ENCODE assay signal across 24 cellular contexts in genomic region chr19:19747357-19748220, GRCh38. TPM values are rescaled to one million over a fixed set of nuclear protein-coding genes. Genes with fewer than 3 reads are reported as not detected.
DNase-seq lines count a peak whose midpoint lies in the region; ATAC-seq and TF ChIP-seq lines count a peak whose summit lies in the region.
"Had no signal": no experiment of that assay in that cellular context is flagged by ENCODE, and none has a peak within 500 bp of the region (broad histone marks: within the 10 kb centered on the region; RNA-seq: fewer than 3 reads in every experiment).

No MANE protein-coding gene starts in this region.

- H3K36me3 Mint-ChIP-seq in stimulated activated naive B cell treated with anti-CD40 and anti-IgM and Interleukin-4, amounts not matched to agents 10 μg/mL and 1 μg/mL and 100 μg/mL, for 72 hours: no peaks in the 10 kb centered on the region
- H3K36me3 Mint-ChIP-seq: CD14-positive monocyte; CD8-positive, alpha-beta memory T cell had no signal

- no peaks in the 10 kb centered on the region for H3K9me3 Mint-ChIP-seq in stimulated activated naive B cell treated with anti-CD40 and anti-IgM and Interleukin-4, amounts not matched to agents 10 μg/mL and 1 μg/mL and 100 μg/mL, for 72 hours
- H3K9me3 Mint-ChIP-seq: CD8-positive, alpha-beta memory T cell had no signal

- peaks cover 2 to 12% of the 10 kb centered on the region in 2 donors for H3K4me1 Mint-ChIP-seq in stimulated activated naive B cell treated with anti-CD40 and anti-IgM and Interleukin-4, amounts not matched to agents 10 μg/mL and 1 μg/mL and 100 μg/mL, for 72 hours
- H3K4me1 Mint-ChIP-seq: B cell; CD14-positive monocyte; CD8-positive, alpha-beta memory T cell had no signal

- WGBS in lung, 2 donors: 88 to 89% methylated on average over 13 of the region's 13 CpGs

- peak overlapping the region; percentile 39 for H3K27ac Mint-ChIP-seq in stimulated activated naive B cell treated with anti-CD40 and anti-IgM and Interleukin-4, amounts not matched to agents 10 μg/mL and 1 μg/mL and 100 μg/mL, for 72 hours
- H3K27ac Mint-ChIP-seq: B cell; CD14-positive monocyte; CD8-positive, alpha-beta memory T cell had no signal

- TF ChIP-seq CTCF in GM10248 (IDR thresholded peaks at IDR 0.05; ENCODE audit: control extremely low read depth, extremely low read depth, low read depth, missing control alignments) (no peak), lung (IDR thresholded peaks at IDR 0.05; ENCODE audit: control extremely low read depth, extremely low read depth) (no peak)

- peaks cover 0 to 39% of the 10 kb centered on the region in 2 donors for H3K9me3 ChIP-seq in lung (ENCODE audit: control insufficient read depth in 2 of 2, insufficient read depth in 1 of 2, low read length in 1 of 2)
- H3K9me3 ChIP-seq: SJCRH30 had no signal

- no peaks in the 10 kb centered on the region for H3K27me3 ChIP-seq in H7 (ENCODE audit: control insufficient read depth, insufficient read depth, low read length)
- no peaks in the 10 kb centered on the region for H3K27me3 ChIP-seq in lung (ENCODE audit: control insufficient read depth, insufficient read depth)
- H3K27me3 ChIP-seq: SJCRH30 had no signal

- no peaks in the 10 kb centered on the region for H3K27me3 Mint-ChIP-seq in stimulated activated naive B cell treated with anti-CD40 and anti-IgM and Interleukin-4, amounts not matched to agents 10 μg/mL and 1 μg/mL and 100 μg/mL, for 72 hours
- H3K27me3 Mint-ChIP-seq: B cell; CD8-positive, alpha-beta memory T cell had no signal

- no peaks in the 10 kb centered on the region for H3K4me1 ChIP-seq in lung (ENCODE audit: control insufficient read depth in 2 of 2, insufficient read depth in 2 of 2, low read length in 2 of 2)
- H3K4me1 ChIP-seq: SJCRH30 had no signal

- DNase-seq in GM10248 (ENCODE audit: extremely low spot score) (peak; percentile 13), H7 (peak; percentile 49), lung (ENCODE audit: low spot score) (peak; percentile 20), DMS53 (lab: John Stamatoyannopoulos, UW) (no peak), NCI-H2171 treated with DMSO at 0.1 percent for 48 hours (lab: John Stamatoyannopoulos, UW) (no peak), NK-92 (lab: John Stamatoyannopoulos, UW; ENCODE audit: unreplicated experiment) (no peak)
- DNase-seq in stimulated activated naive B cell treated with anti-CD40 and anti-IgM and Interleukin-4, amounts not matched to agents 10 μg/mL and 1 μg/mL and 100 μg/mL, for 72 hours: no peak
- DNase-seq: Calu3; CD8-positive, alpha-beta memory T cell; KBM-7; MV-4-11; NCI-H1105; NCI-H1436 treated with DMSO at 0.1 percent for 48 hours; NCI-H187 treated with DMSO at 0.1 percent for 48 hours; NCI-H2107; NCI-H446; NCI-H524 treated with DMSO at 0.1 percent for 48 hours; NCI-H774; NK-92 treated with Interleukin-12 subunit alpha and Interleukin-12 subunit beta, amount 100 ng/mL, for 24 hours; PC-3; SJCRH30 had no signal

- ATAC-seq in lung (ENCODE audit: insufficient read depth, low FRiP score): no peak
- ATAC-seq in stimulated activated naive B cell treated with anti-CD40 and anti-IgM and Interleukin-4, amounts not matched to agents 10 μg/mL and 1 μg/mL and 100 μg/mL, for 72 hours (replicated peaks): no peak
- ATAC-seq: PC-3, SK-N-SH treated with all-trans-retinoic acid at 6 μM for 48 hours had no signal

- H3K36me3 ChIP-seq in H7 (replicated peaks; ENCODE audit: control insufficient read depth, insufficient read depth, low read length) (no peaks in the 10 kb centered on the region), lung (ENCODE audit: control insufficient read depth in 2 of 2, insufficient read depth in 2 of 2, low read length in 2 of 2) (no peaks in the 10 kb centered on the region)
- H3K36me3 ChIP-seq: SJCRH30 had no signal

- H3K4me3 Mint-ChIP-seq in stimulated activated naive B cell treated with anti-CD40 and anti-IgM and Interleukin-4, amounts not matched to agents 10 μg/mL and 1 μg/mL and 100 μg/mL, for 72 hours: no peak overlapping the region
- H3K4me3 Mint-ChIP-seq: B cell; CD14-positive monocyte; CD8-positive, alpha-beta memory T cell had no signal

- CTCF ChIA-PET in GM10248 (lab: Yijun Ruan, JAX): interaction anchor here (0.9 kb wide), 1 partner anchor 12 kb away, joined by 3 read pairs; no protein-coding TSS in a partner anchor

- POLR2A ChIA-PET in GM10248 (lab: Yijun Ruan, JAX): no interaction called here

- no peak overlapping the region for H3K4me3 ChIP-seq in H7 (ENCODE audit: insufficient read depth, low read depth, low read length)
- H3K4me3 ChIP-seq in lung: no peak overlapping the region
- H3K4me3 ChIP-seq: SJCRH30 had no signal

- no peak overlapping the region for H3K27ac ChIP-seq in lung (ENCODE audit: low read depth in 1 of 2, low read length in 1 of 2)
- H3K27ac ChIP-seq: SJCRH30 had no signal

RNA-seq across cellular contexts. Expression of gene ZNF14, which starts 14.7 kb away (rescaled TPM):
- 2.3 and 4.3 TPM in 2 replicates for total RNA-seq in H7 (2014; rRNA removed; shearing (Covaris generic))
- 10 to 100 TPM in 1 of 2 donors, 1 to 10 TPM in 1; 4.3 to 18.1 TPM for total RNA-seq in lung
- polyA plus RNA-seq in lung: 1 to 10 TPM; 2.6 to 3.5 TPM

Comparison
In these comparisons a context has a peak if more than half of its experiments do, and no peak if none do; other contexts are left out.
1. DNase-seq: peak in GM10248 (single experiment), H7 (single experiment) and lung (single experiment); none in stimulated activated naive B cell treated with anti-CD40 and anti-IgM and Interleukin-4, amounts not matched to agents 10 μg/mL and 1 μg/mL and 100 μg/mL, for 72 hours (single experiment), DMS53 (single experiment), NCI-H2171 treated with DMSO at 0.1 percent for 48 hours (single experiment) and NK-92 (single experiment).